Comparison of ENCODE assay signal across 8 cellular contexts in genomic region chr9:764986-765385, GRCh38.
"Had no signal": no experiment of that assay in that cellular context is flagged by ENCODE, and none has a peak within 500 bp of the region (broad histone marks: within the 10 kb centered on the region; RNA-seq: fewer than 3 reads in every experiment).

No MANE protein-coding gene starts in this region.

- H3K9ac ChIP-seq: GM23248 had no signal

- DNase-seq: GM23248, GOT3, H7, HFFc6, IMR-90 had no signal

- FAIRE-seq: HTR-8/SVneo had no signal

- H3K27ac Mint-ChIP-seq: HFFc6 had no signal

- H3K9me3 ChIP-seq: HAP-1 had no signal

- H3K4me3 ChIP-seq: GM23248, HAP-1 had no signal

- H3K4me3 Mint-ChIP-seq: HFFc6 had no signal

- H3K36me3 ChIP-seq: HAP-1 had no signal

- H3K27ac ChIP-seq: GM23248, HL-60 had no signal
